14 cellular contexts compared by ENCODE assay signal in the genomic region with DNA sequence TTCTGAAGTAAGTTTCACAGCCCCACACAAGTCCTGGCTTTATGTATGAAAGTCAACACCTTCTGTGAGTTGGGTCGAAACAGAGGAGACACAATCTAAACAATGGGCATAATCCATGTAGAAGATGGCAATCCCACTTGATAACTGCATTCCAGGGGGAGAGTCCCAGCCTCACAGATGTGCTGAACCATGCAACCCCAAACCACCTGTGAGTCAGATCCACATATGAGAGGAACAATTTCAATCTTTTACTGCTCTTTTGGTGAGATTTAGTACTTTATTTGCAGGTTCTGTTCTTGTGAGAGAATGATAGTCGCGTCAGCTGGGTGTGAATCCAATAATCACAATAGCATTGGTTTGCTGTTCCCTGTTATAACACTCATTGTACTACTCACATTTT. TPM values are rescaled to one million over a fixed set of nuclear protein-coding genes. Genes with fewer than 3 reads are reported as not detected.
"Had no signal": no experiment of that assay in that cellular context is flagged by ENCODE, and none has a peak within 500 bp of the region (broad histone marks: within the 10 kb centered on the region; RNA-seq: fewer than 3 reads in every experiment).

No MANE protein-coding gene starts in this region.

RNA-seq across cellular contexts. Expression of a gene that starts 21.3 kb away (rescaled TPM):
- total RNA-seq: activated B cell treated with CpG ODN at 0.5 μM for 24 hours; activated CD4-positive, alpha-beta memory T cell treated with anti-CD3 and anti-CD28 coated beads for 36 hours; activated CD4-positive, alpha-beta memory T cell treated with anti-CD3 and anti-CD28 coated beads, Interleukin-2, amount 10 ng/mL, durations not matched to agents 7 days and 5 days; activated CD4-positive, alpha-beta T cell treated with anti-CD3 and anti-CD28 coated beads, Interleukin-2, amount 10 ng/mL, durations not matched to agents 24 days and 14 days; activated CD4-positive, alpha-beta T cell treated with anti-CD3 and anti-CD28 coated beads, Interleukin-2, amount 10 ng/mL, durations not matched to agents 7 days and 5 days; activated CD8-positive, alpha-beta memory T cell treated with anti-CD3 and anti-CD28 coated beads for 36 hours; activated CD8-positive, alpha-beta memory T cell treated with anti-CD3 and anti-CD28 coated beads, Interleukin-2, amount 10 ng/mL, durations not matched to agents 7 days and 5 days; activated CD8-positive, alpha-beta T cell treated with anti-CD3 and anti-CD28 coated beads for 36 hours; activated CD8-positive, alpha-beta T cell treated with anti-CD3 and anti-CD28 coated beads, Interleukin-2, amount 10 ng/mL, durations not matched to agents 7 days and 5 days; T-cell; T-helper 1 cell treated with Interleukin-12 subunit alpha and Interleukin-12 subunit beta and Interleukin-4 antibody, amounts not matched to agents 30 ng/mL and 1 ng/mL, for 36 hours; T-helper 17 cell; T-helper 2 cell treated with Interferon-gamma antibody and Interleukin-4, amounts not matched to agents 100 ng/mL and 5 ng/mL, for 36 hours; WTC11 had no signal
